14 cellular contexts compared by ENCODE assay signal in genomic region chr3:154137036-154137435, GRCh38.
"Had no signal": no experiment of that assay in that cellular context is flagged by ENCODE, and none has a peak within 500 bp of the region (broad histone marks: within the 10 kb centered on the region; RNA-seq: fewer than 3 reads in every experiment).

No MANE protein-coding gene starts in this region.

- H3K4me1 ChIP-seq: gastrocnemius medialis, thyroid gland had no signal

- H3K9me3 ChIP-seq: gastrocnemius medialis, sigmoid colon, thyroid gland had no signal

- H3K27me3 ChIP-seq: cardiac muscle cell, gastrocnemius medialis, sigmoid colon, thyroid gland had no signal

- ATAC-seq: gastrocnemius medialis, left colon had no signal

- H3K36me3 ChIP-seq: cardiac muscle cell, gastrocnemius medialis, thyroid gland had no signal

- FAIRE-seq: astrocyte, islet of Langerhans had no signal

- H3K27ac ChIP-seq: cardiac muscle cell, epithelial cell of prostate, gastrocnemius medialis, sigmoid colon, thyroid gland, VCaP had no signal

- H3K4me3 ChIP-seq: cardiac muscle cell, gastrocnemius medialis, lung, sigmoid colon, thyroid gland had no signal

- DNase-seq: activated CD4-positive, alpha-beta T cell treated with anti-CD3 and anti-CD28 coated beads, Interleukin-2, amount 50 U/mL, for 48 hours; activated naive CD4-positive, alpha-beta T cell treated with anti-CD3 and anti-CD28 coated beads, Interleukin-2, amount 50 U/mL, for 16 hours; gastrocnemius medialis; left colon; midbrain; sigmoid colon; stimulated activated CD4-positive, alpha-beta T cell treated with anti-CD3 and anti-CD28 coated beads, Interleukin-1b, Interleukin-23, amount 100 ng/mL, for 48 hours; thyroid gland had no signal
